In genomic region chr12:72295101-72295500, GRCh38 we compare ENCODE assay signal across 16 cellular contexts. TPM values are rescaled to one million over a fixed set of nuclear protein-coding genes. Genes with fewer than 3 reads are reported as not detected.
DNase-seq lines count a peak whose midpoint lies in the region; FAIRE-seq and TF ChIP-seq lines count a peak whose summit lies in the region.
"Had no signal": no experiment of that assay in that cellular context is flagged by ENCODE, and none has a peak within 500 bp of the region (broad histone marks: within the 10 kb centered on the region; RNA-seq: fewer than 3 reads in every experiment).

No MANE protein-coding gene starts in this region.

- DNase-seq in EH (ENCODE audit: low read depth) (peak; percentile 18), M059J (ENCODE audit: low read depth) (peak; percentile 58), astrocyte of the spinal cord (ENCODE audit: low read depth, low spot score) (peak; percentile 42), posterior vena cava (ENCODE audit: low spot score) (peak; percentile 76), HTR-8/SVneo (ENCODE audit: insufficient read length, low spot score) (no peak), pons (ENCODE audit: low spot score) (no peak)
- no peak for DNase-seq in activated CD4-positive, alpha-beta T cell treated with anti-CD3 and anti-CD28 coated beads for 4 hours
- DNase-seq: Kasumi-1; NCI-H1417; NCI-H1930; NCI-H446 treated with DMSO at 0.1 percent for 48 hours; NK-92 treated with Interleukin-12 subunit alpha and Interleukin-12 subunit beta, amount 100 ng/mL, for 24 hours had no signal

- no peak for FAIRE-seq in HTR-8/SVneo (lab: Jason Lieb, UNC)
- FAIRE-seq: A549, H54 had no signal

- in situ Hi-C loops in astrocyte of the spinal cord (cut with HindIII; ENCODE audit: low sequenced_read_pairs): no loop called here

- intact Hi-C loops in posterior vena cava (cut with DNase I): no loop called here

- no peak for TF ChIP-seq CTCF in astrocyte of the spinal cord (IDR thresholded peaks at IDR 0.05; ENCODE audit: low read depth, low read length)

- H3K4me3 ChIP-seq in astrocyte of the spinal cord (ENCODE audit: low read depth, low read length): no peak overlapping the region
- H3K4me3 ChIP-seq: A549 had no signal

RNA-seq across cellular contexts. Expression of gene TRHDE, which starts 22.9 kb away (rescaled TPM):
- 9.1 and 9.5 TPM in 2 replicates for total RNA-seq in M059J (2014; rRNA removed; shearing (Covaris generic))
- total RNA-seq in posterior vena cava: 1 to 10 TPM; 3.1 to 4.8 TPM
- total RNA-seq: OCI-LY7, SK-MEL-5 had no signal

Comparison
In these comparisons a context has a peak if more than half of its experiments do, and no peak if none do; other contexts are left out.
1. DNase-seq: peak in EH (single experiment), M059J (single experiment), astrocyte of the spinal cord (single experiment) and posterior vena cava (single experiment); none in HTR-8/SVneo (single experiment), pons (single experiment) and activated CD4-positive, alpha-beta T cell treated with anti-CD3 and anti-CD28 coated beads for 4 hours (0 of 2).